Comparison of ENCODE assay signal across 18 cellular contexts in genomic region chr4:162847945-162848549, GRCh38.
DNase-seq lines count a peak whose midpoint lies in the region; ATAC-seq and FAIRE-seq lines count a peak whose summit lies in the region.
"Had no signal": no experiment of that assay in that cellular context is flagged by ENCODE, and none has a peak within 500 bp of the region (broad histone marks: within the 10 kb centered on the region; RNA-seq: fewer than 3 reads in every experiment).

No MANE protein-coding gene starts in this region.

- FAIRE-seq in frontal cortex (lab: Jason Lieb, UNC), result no peak
- FAIRE-seq: endometrium had no signal

- peak; percentile 85 for ATAC-seq in GM19324 (IDR thresholded peaks at IDR 0.05; ENCODE audit: low FRiP score, unreplicated experiment)
- ATAC-seq in GM21576 (IDR thresholded peaks at IDR 0.05; ENCODE audit: unreplicated experiment), result peak; percentile 41
- peak; percentile 61 for ATAC-seq in HG03066 (IDR thresholded peaks at IDR 0.05; ENCODE audit: low read depth, unreplicated experiment)
- ATAC-seq: psoas muscle; stimulated activated naive B cell treated with anti-CD40 and anti-IgM and Interleukin-4, amounts not matched to agents 10 μg/mL and 1 μg/mL and 100 μg/mL, for 72 hours had no signal

- peak; percentile 29 for DNase-seq in kidney tubule cell (ENCODE audit: low spot score)
- no peak for DNase-seq in NCI-H524 (lab: John Stamatoyannopoulos, UW)
- no peak for DNase-seq in activated effector memory CD4-positive, alpha-beta T cell treated with Interleukin-2 at 50 U/mL for 16 hours
- DNase-seq in middle frontal gyrus (ENCODE audit: extremely low spot score, low spot score), result no peak
- no peak for DNase-seq in frontal cortex (ENCODE audit: low spot score in 2 of 2)
- DNase-seq: activated CD4-positive, alpha-beta T cell treated with anti-CD3 and anti-CD28 coated beads, Interleukin-2, amount 10 ng/mL, durations not matched to agents 24 days and 14 days; activated CD8-positive, alpha-beta memory T cell treated with anti-CD3 and anti-CD28 coated beads, Interleukin-2, amount 50 U/mL, for 4 hours; activated naive CD4-positive, alpha-beta T cell; anterior cingulate cortex; GOT3; NCI-H2029; psoas muscle; stimulated activated naive B cell treated with anti-CD40 and anti-IgM and Interleukin-4, amounts not matched to agents 10 μg/mL and 1 μg/mL and 100 μg/mL, for 72 hours; tibial artery had no signal
